ENCODE assay signal across 12 cellular contexts in the genomic region with DNA sequence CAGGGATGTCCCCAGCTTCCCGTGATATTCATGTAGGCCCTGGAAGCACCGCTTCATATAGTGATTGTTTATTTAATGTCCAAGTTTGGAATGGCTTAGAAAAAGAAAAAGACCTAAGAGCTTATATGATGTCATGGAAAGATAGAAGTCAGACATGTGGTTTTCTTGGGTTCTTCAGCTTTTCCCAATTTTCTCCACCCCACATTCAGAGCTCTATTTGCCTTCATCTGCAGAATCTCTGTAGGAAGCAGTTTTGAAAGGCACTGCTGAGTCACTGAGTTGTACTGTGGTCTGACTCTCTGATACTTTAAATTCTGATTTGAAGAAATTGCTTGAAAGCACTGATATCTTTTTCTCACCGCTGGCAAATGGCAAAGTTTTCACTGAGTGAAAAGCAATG.
A peak's percentile ranks its signal among the peaks of the same experiment; 100 is the strongest.
DNase-seq lines count a peak whose midpoint lies in the region; ATAC-seq and TF ChIP-seq lines count a peak whose summit lies in the region.
"Had no signal": no experiment of that assay in that cellular context is flagged by ENCODE, and none has a peak within 500 bp of the region (broad histone marks: within the 10 kb centered on the region; RNA-seq: fewer than 3 reads in every experiment).

No MANE protein-coding gene starts in this region.

- no CpG with 5 or more reads among the region's 3 CpGs for WGBS in mesodermal cell (ENCODE audit: insufficient coverage in 2 of 2), 2 experiments

- no TSS peak for BruUV-seq in MCF 10A (replicated peaks; lab: Mats Ljungman, UMichigan)

- CTCF ChIA-PET in MCF 10A (lab: Yijun Ruan, JAX), result interaction anchor here (0.5 to 2.3 kb wide), 7 partner anchors 9 to 371 kb away, joined by 3 to 11 read pairs (median 3); a partner anchor contains a TSS

- no peak for TF ChIP-seq POLR2A in breast epithelium (IDR thresholded peaks at IDR 0.05)

- H3K27ac ChIP-seq in breast epithelium (peak overlapping the region in 1 of 2 donors; percentile 78), mesodermal cell (ENCODE audit: low read depth, low read length, severe bottlenecking) (peak overlapping the region; percentile 77), upper lobe of right lung (peak overlapping the region; percentile 73)
- H3K27ac ChIP-seq: 22Rv1 had no signal

- H3K27me3 ChIP-seq in breast epithelium (no peaks in the 10 kb centered on the region), upper lobe of right lung (no peaks in the 10 kb centered on the region)

- H3K36me3 ChIP-seq in breast epithelium (no peaks in the 10 kb centered on the region), mesodermal cell (ENCODE audit: control insufficient read depth, insufficient read depth, low read length) (no peaks in the 10 kb centered on the region), upper lobe of right lung (no peaks in the 10 kb centered on the region)
- H3K36me3 ChIP-seq: HAP-1 had no signal

- peaks cover 33% of the 10 kb centered on the region for H3K4me1 Mint-ChIP-seq in MCF 10A (ENCODE audit: insufficient read depth, unreplicated experiment)

- no peak overlapping the region for H3K4me3 Mint-ChIP-seq in MCF 10A (ENCODE audit: unreplicated experiment)

- intact Hi-C loops in MCF 10A (cut with micrococcal nuclease), result no loop called here
- intact Hi-C loops in breast epithelium (cut with DNase I; ENCODE audit: low total_unique reads), result no loop called here
- intact Hi-C loops in upper lobe of right lung (cut with DNase I), result no loop called here

- no peak for TF ChIP-seq CTCF in MCF 10A (IDR thresholded peaks at IDR 0.05; ENCODE audit: unreplicated experiment)
- no peak for TF ChIP-seq CTCF in breast epithelium (IDR thresholded peaks at IDR 0.05)
- no peak for TF ChIP-seq CTCF in choroid plexus epithelial cell (conservative IDR thresholded peaks at IDR 0.05; ENCODE audit: low read depth, low read length)
- no peak for TF ChIP-seq CTCF in upper lobe of right lung (IDR thresholded peaks at IDR 0.05)

- POLR2A ChIA-PET in MCF 10A (lab: Yijun Ruan, JAX), result interaction anchor here (0.9 kb wide), 1 partner anchor 11 kb away, joined by 3 read pairs; no protein-coding TSS in a partner anchor

- H3K9me3 Mint-ChIP-seq in MCF 10A (ENCODE audit: unreplicated experiment), result peaks cover 15% of the 10 kb centered on the region

- H3K4me1 ChIP-seq in breast epithelium (no peaks in the 10 kb centered on the region), mesodermal cell (ENCODE audit: control insufficient read depth, insufficient read depth, low read length, poor library complexity, severe bottlenecking) (peaks cover 20% of the 10 kb centered on the region), upper lobe of right lung (peaks cover 27% of the 10 kb centered on the region)
- H3K4me1 ChIP-seq: HAP-1 had no signal

- peak overlapping the region; percentile 55 for H3K27ac Mint-ChIP-seq in MCF 10A (ENCODE audit: low read depth, unreplicated experiment)

- H3K36me3 Mint-ChIP-seq in MCF 10A (ENCODE audit: insufficient read depth, unreplicated experiment), result no peaks in the 10 kb centered on the region

- ATAC-seq in upper lobe of right lung, result no peak

- no peaks in the 10 kb centered on the region for H3K27me3 Mint-ChIP-seq in MCF 10A (ENCODE audit: insufficient read depth, unreplicated experiment)

- H3K4me3 ChIP-seq in breast epithelium (no peak overlapping the region), choroid plexus epithelial cell (ENCODE audit: low read depth, low read length) (no peak overlapping the region), mesodermal cell (ENCODE audit: extremely low read depth, insufficient read depth, low read length, poor library complexity, severe bottlenecking) (no peak overlapping the region), upper lobe of right lung (no peak overlapping the region)
- H3K4me3 ChIP-seq: HAP-1 had no signal

- no peaks in the 10 kb centered on the region for H3K9me3 ChIP-seq in breast epithelium
- H3K9me3 ChIP-seq in mesodermal cell (ENCODE audit: control insufficient read depth, low read length), result no peaks in the 10 kb centered on the region
- no peaks in the 10 kb centered on the region for H3K9me3 ChIP-seq in upper lobe of right lung
- H3K9me3 ChIP-seq: HAP-1 had no signal

- DNase-seq in MCF 10A (ENCODE audit: unreplicated experiment), result peak; percentile 28
- DNase-seq in breast epithelium (ENCODE audit: low spot score in 2 of 2), result no peak
- DNase-seq in choroid plexus epithelial cell (ENCODE audit: low read depth), result peak; percentile 96
- DNase-seq in upper lobe of right lung, result no peak
- no peak for DNase-seq in activated CD4-positive, alpha-beta T cell treated with anti-CD3 and anti-CD28 coated beads for 48 hours
- DNase-seq in SIG-M5 treated with dmso at 0.1 percent for 504 hours (lab: John Stamatoyannopoulos, UW; ENCODE audit: unreplicated experiment), result no peak
- no peak for DNase-seq in cerebellar cortex (ENCODE audit: low spot score)
- DNase-seq: DMS 273 treated with DMSO at 0.1 percent for 48 hours; stimulated activated CD4-positive, alpha-beta T cell treated with anti-CD3 and anti-CD28 coated beads, Interleukin-2, amount 100 ng/mL, for 48 hours had no signal

Comparison
In these comparisons a context has a peak if more than half of its experiments do, and no peak if none do; other contexts are left out.
1. DNase-seq: peak in MCF 10A (single experiment) and choroid plexus epithelial cell (single experiment); none in breast epithelium (0 of 2), upper lobe of right lung (single experiment), activated CD4-positive, alpha-beta T cell treated with anti-CD3 and anti-CD28 coated beads for 48 hours (single experiment), SIG-M5 treated with dmso at 0.1 percent for 504 hours (single experiment) and cerebellar cortex (single experiment).